19 cellular contexts compared by ENCODE assay signal in the genomic region with DNA sequence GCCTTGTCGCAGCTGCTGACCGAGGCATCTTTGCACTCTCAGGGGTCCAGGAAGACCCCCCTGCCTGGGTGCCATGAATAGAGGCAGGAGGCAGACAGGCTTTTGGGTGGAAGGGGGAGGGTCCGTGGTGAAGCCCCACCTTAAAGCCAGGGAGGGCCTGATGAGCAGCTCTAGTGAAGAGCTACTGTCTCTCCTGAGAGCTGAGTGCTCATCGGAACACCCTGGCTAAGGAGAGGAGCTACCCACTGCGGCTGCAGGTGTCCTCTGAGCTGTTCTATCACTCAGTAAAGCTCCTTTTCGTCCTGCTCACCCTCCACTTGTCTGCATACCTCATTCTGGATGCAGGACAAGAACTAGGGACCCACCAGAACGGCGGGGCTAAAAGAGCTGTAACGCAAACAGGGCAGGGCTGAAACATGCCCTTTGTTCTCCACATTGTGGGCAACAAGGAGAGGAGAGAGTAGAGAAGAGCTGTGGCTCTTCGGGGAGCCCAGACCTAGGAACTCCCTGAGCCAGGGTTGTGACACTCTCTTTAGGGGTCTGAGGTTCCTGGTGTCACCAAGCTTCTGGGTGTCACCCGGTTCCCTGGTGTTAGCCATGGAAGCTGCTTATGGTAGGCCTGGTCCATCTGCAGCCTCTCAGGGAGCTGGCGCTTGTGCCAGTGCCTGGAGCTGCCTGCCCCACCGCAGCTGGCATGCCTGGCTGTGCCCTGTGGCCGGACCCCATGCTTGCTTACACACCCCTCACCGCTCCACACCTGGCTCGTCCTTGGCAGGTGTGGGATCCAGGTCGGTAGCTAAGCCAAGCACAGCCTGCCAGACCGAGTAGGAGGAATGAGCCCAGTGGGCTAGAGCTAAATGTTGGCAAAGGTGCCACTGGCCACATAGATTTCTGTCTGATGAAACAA. TPM values are rescaled to one million over a fixed set of nuclear protein-coding genes. Genes with fewer than 3 reads are reported as not detected.
DNase-seq lines count a peak whose midpoint lies in the region; ATAC-seq and TF ChIP-seq lines count a peak whose summit lies in the region.
"Had no signal": no experiment of that assay in that cellular context is flagged by ENCODE, and none has a peak within 500 bp of the region (broad histone marks: within the 10 kb centered on the region; RNA-seq: fewer than 3 reads in every experiment).

No MANE protein-coding gene starts in this region.

- H3K4me1 ChIP-seq in muscle layer of duodenum (ENCODE audit: control insufficient read depth in 1 of 2, insufficient read depth in 2 of 2, low read length in 2 of 2), result peaks cover 0 to 3% of the 10 kb centered on the region in 2 donors
- no peaks in the 10 kb centered on the region for H3K4me1 ChIP-seq in upper lobe of right lung
- no peaks in the 10 kb centered on the region for H3K4me1 ChIP-seq in esophagus muscularis mucosa
- H3K4me1 ChIP-seq: gastrocnemius medialis, HAP-1, suprapubic skin had no signal

- no peak for TF ChIP-seq EP300 in esophagus muscularis mucosa (IDR thresholded peaks at IDR 0.05)

- no peak overlapping the region for H3K27ac ChIP-seq in coronary artery
- H3K27ac ChIP-seq in muscle layer of duodenum (ENCODE audit: low read length), result no peak overlapping the region
- no peak overlapping the region for H3K27ac ChIP-seq in upper lobe of right lung
- no peak overlapping the region for H3K27ac ChIP-seq in esophagus muscularis mucosa (replicated peaks in 1 of 4)
- H3K27ac ChIP-seq: BLaER1 treated with 17β-estradiol and CSF1 and Interleukin-3, amounts not matched to agents 10 nM and 100 nM; epithelial cell of prostate; gastrocnemius medialis; skin epidermis; suprapubic skin had no signal

- H3K27me3 ChIP-seq in muscle layer of duodenum (ENCODE audit: low read depth, low read length), result no peaks in the 10 kb centered on the region
- no peaks in the 10 kb centered on the region for H3K27me3 ChIP-seq in upper lobe of right lung
- H3K27me3 ChIP-seq in esophagus muscularis mucosa, result no peaks in the 10 kb centered on the region
- H3K27me3 ChIP-seq: BLaER1 treated with 17β-estradiol and CSF1 and Interleukin-3, amounts not matched to agents 10 nM and 100 nM; gastrocnemius medialis; suprapubic skin had no signal

- H3K9me3 ChIP-seq in muscle layer of duodenum (ENCODE audit: control insufficient read depth in 1 of 2, low read length in 2 of 2) (no peaks in the 10 kb centered on the region), upper lobe of right lung (no peaks in the 10 kb centered on the region), esophagus muscularis mucosa (no peaks in the 10 kb centered on the region)
- H3K9me3 ChIP-seq: gastrocnemius medialis, HAP-1, suprapubic skin had no signal

- no peak for TF ChIP-seq POLR2A in esophagus muscularis mucosa (IDR thresholded peaks at IDR 0.05; ENCODE audit: low read depth)

- H3K36me3 ChIP-seq in muscle layer of duodenum (ENCODE audit: control insufficient read depth in 1 of 2, insufficient read depth in 2 of 2, low read length in 2 of 2), result no peaks in the 10 kb centered on the region
- no peaks in the 10 kb centered on the region for H3K36me3 ChIP-seq in upper lobe of right lung
- H3K36me3 ChIP-seq in esophagus muscularis mucosa, result no peaks in the 10 kb centered on the region
- H3K36me3 ChIP-seq: BLaER1 treated with 17β-estradiol and CSF1 and Interleukin-3, amounts not matched to agents 10 nM and 100 nM; gastrocnemius medialis; HAP-1; suprapubic skin had no signal

- ATAC-seq in Right ventricle myocardium superior (ENCODE audit: poor library complexity) (peak; percentile 15), upper lobe of right lung (peak; percentile 25)
- ATAC-seq: gastrocnemius medialis had no signal

- H3K27ac Mint-ChIP-seq in immature natural killer cell, result no peak overlapping the region

- DNase-seq in Right ventricle myocardium superior (no peak), cardiac septum (ENCODE audit: low spot score) (no peak), coronary artery (ENCODE audit: low spot score) (no peak), upper lobe of right lung (no peak), esophagus muscularis mucosa (ENCODE audit: extremely low spot score) (no peak), immature natural killer cell (no peak), NCI-H1105 (lab: John Stamatoyannopoulos, UW) (no peak)
- DNase-seq: activated CD4-positive, alpha-beta T cell treated with anti-CD3 and anti-CD28 coated beads for 4 hours; activated CD8-positive, alpha-beta memory T cell treated with anti-CD3 and anti-CD28 coated beads, Interleukin-2, amount 50 U/mL, for 4 hours; gastrocnemius medialis; NCI-H1105 treated with DMSO at 0.1 percent for 48 hours; occipital lobe; stimulated activated CD4-positive, alpha-beta T cell treated with anti-CD3 and anti-CD28 coated beads, Interleukin-4, amount 100 ng/mL, for 24 hours had no signal

- peaks cover 0 to 2% (median 0%) of the 10 kb centered on the region in 6 donors for H3K9me3 Mint-ChIP-seq in immature natural killer cell

- no peak for TF ChIP-seq CTCF in coronary artery (IDR thresholded peaks at IDR 0.05)
- TF ChIP-seq CTCF in upper lobe of right lung (IDR thresholded peaks at IDR 0.05), result no peak
- TF ChIP-seq CTCF in esophagus muscularis mucosa (IDR thresholded peaks at IDR 0.05), result no peak

- no peaks in the 10 kb centered on the region for H3K4me1 Mint-ChIP-seq in immature natural killer cell

- H3K27me3 Mint-ChIP-seq in immature natural killer cell (ENCODE audit: low read depth in 3 of 3), result peaks cover 0 to 10% (median 3%) of the 10 kb centered on the region in 3 donors

- H3K4me3 ChIP-seq in coronary artery (peak overlapping the region; percentile 10), muscle layer of duodenum (ENCODE audit: low read depth in 1 of 2, low read length in 2 of 2) (peak overlapping the region; percentile 11 to 27), upper lobe of right lung (no peak overlapping the region), esophagus muscularis mucosa (peak overlapping the region in 2 of 4 donors; percentile 14 to 21)
- H3K4me3 ChIP-seq: BLaER1 treated with 17β-estradiol and CSF1 and Interleukin-3, amounts not matched to agents 10 nM and 100 nM; gastrocnemius medialis; HAP-1; suprapubic skin had no signal

- no peak overlapping the region for H3K4me3 Mint-ChIP-seq in immature natural killer cell

- WGBS in esophagus muscularis mucosa, result 90% methylated on average over 13 of the region's 18 CpGs

- peaks cover 0 to 4% (median 0%) of the 10 kb centered on the region in 3 donors for H3K36me3 Mint-ChIP-seq in immature natural killer cell

- intact Hi-C loops in Right ventricle myocardium superior (cut with DNase I) (no loop called here), cardiac septum (cut with DNase I) (no loop called here), upper lobe of right lung (cut with DNase I) (no loop called here), esophagus muscularis mucosa (cut with DNase I) (no loop called here)

RNA-seq across cellular contexts. Expression of gene TFG, which starts 26.2 kb away (rescaled TPM):
- 97.7 TPM for total RNA-seq in Right ventricle myocardium superior
- 93.0 TPM for total RNA-seq in cardiac septum
- 59.6 TPM for total RNA-seq in upper lobe of right lung
- total RNA-seq in esophagus muscularis mucosa, result 10 to 100 TPM; 61.0 to 74.4 (median 64.9) TPM
- 10 to 100 TPM; 17.4 to 51.3 (median 42.2) TPM for polyA plus RNA-seq in immature natural killer cell
